In the genomic region with DNA sequence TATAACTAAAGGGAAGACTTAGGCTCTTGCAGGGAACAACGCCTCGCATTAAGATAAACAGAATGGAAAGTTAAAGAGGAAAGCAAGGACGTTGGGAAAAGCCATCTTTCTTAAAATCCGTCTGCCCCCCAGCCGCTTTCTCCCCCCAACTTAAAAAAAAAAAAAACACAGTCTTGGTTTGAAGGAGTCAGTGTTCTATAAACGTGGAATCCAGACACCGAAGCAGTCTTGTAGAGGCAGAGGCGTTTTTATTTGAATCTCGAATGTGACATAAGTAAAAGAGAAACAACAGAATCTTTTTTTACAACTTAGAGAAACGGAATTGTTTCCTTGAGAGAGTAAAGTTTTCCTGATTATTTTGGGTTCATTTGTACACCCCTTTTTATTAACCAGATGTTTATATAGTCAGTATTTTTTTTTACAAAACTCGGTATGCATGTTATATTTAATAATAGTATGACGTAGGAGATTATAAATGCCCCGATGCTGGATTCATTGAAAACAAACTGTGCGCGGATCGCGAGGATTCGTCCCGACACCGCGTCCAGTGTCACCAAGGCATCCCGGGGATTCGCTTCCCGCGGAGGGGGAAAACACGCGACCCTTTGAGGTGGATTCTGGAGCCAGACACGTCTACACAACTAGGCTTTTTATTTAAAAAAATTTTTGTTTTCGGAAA, we compare ENCODE assay signal across 8 cellular contexts. TPM values are rescaled to one million over a fixed set of nuclear protein-coding genes. Genes with fewer than 3 reads are reported as not detected.
DNase-seq lines count a peak whose midpoint lies in the region; ATAC-seq and TF ChIP-seq lines count a peak whose summit lies in the region.

No MANE protein-coding gene starts in this region.

- no peak for ATAC-seq in HG03280 (IDR thresholded peaks at IDR 0.05; ENCODE audit: unreplicated experiment)

- peaks cover 36% of the 10 kb centered on the region for H3K4me1 ChIP-seq in DOHH2 (ENCODE audit: control insufficient read depth, low read length)
- H3K4me1 ChIP-seq in breast epithelium: no peaks in the 10 kb centered on the region
- peaks cover 0 to 24% (median 17%) of the 10 kb centered on the region in 4 donors for H3K4me1 ChIP-seq in transverse colon

- H3K9me3 ChIP-seq in DOHH2 (ENCODE audit: control insufficient read depth, insufficient read depth, low read length) (no peaks in the 10 kb centered on the region), MG63 (no peaks in the 10 kb centered on the region), breast epithelium (no peaks in the 10 kb centered on the region), transverse colon (no peaks in the 10 kb centered on the region)

- in situ Hi-C loops in transverse colon (cut with MboI; ENCODE audit: low pct_ligation_motif_present in 1 of 4, low pct_unique_long_range_greater_than_20kb in 1 of 4, low sequenced_read_pairs in 3 of 4): loop anchor here in 2 of 4 donors (10.0 to 25.0 kb wide), 2 partner anchors 198 to 365 kb away; a partner anchor contains a TSS

- H3K36me3 ChIP-seq in DOHH2 (ENCODE audit: control insufficient read depth, low read length): peaks cover 37% of the 10 kb centered on the region
- no peaks in the 10 kb centered on the region for H3K36me3 ChIP-seq in MG63
- no peaks in the 10 kb centered on the region for H3K36me3 ChIP-seq in breast epithelium
- H3K36me3 ChIP-seq in transverse colon: no peaks in the 10 kb centered on the region

- intact Hi-C loops in breast epithelium (cut with DNase I; ENCODE audit: low total_unique reads): no loop called here
- intact Hi-C loops in lower leg skin (cut with DNase I; ENCODE audit: low total_unique reads): no loop called here
- intact Hi-C loops in transverse colon (cut with DNase I; ENCODE audit: low total_unique reads): loop anchor here (5.0 to 10.0 kb wide), 4 partner anchors 48 to 838 kb away; a partner anchor contains a TSS

- H4K20me1 ChIP-seq in DOHH2 (ENCODE audit: control insufficient read depth, insufficient read depth, low read depth, low read length): no peaks in the 10 kb centered on the region; the same call in 1 of the 2 replicates

- H3K27ac ChIP-seq in DOHH2 (ENCODE audit: low read depth, low read length) (peak overlapping the region; percentile 93), breast epithelium (peak overlapping the region in 1 of 2 donors; percentile 82), transverse colon (peak overlapping the region; percentile 91 to 95 (median 93))

- no peaks in the 10 kb centered on the region; the same call in 1 of the 2 replicates for H3K9me2 ChIP-seq in DOHH2 (replicated peaks; ENCODE audit: control insufficient read depth, low read length)

- no peak for TF ChIP-seq CTCF in DOHH2 (IDR thresholded peaks at IDR 0.05; ENCODE audit: low read depth, low read length, poor library complexity, severe bottlenecking)
- TF ChIP-seq CTCF in breast epithelium (IDR thresholded peaks at IDR 0.05): no peak
- TF ChIP-seq CTCF in lower leg skin (IDR thresholded peaks at IDR 0.05): no peak
- no peak for TF ChIP-seq CTCF in transverse colon (IDR thresholded peaks at IDR 0.05)

- H3K4me3 ChIP-seq in DOHH2 (ENCODE audit: low read length): peak overlapping the region; percentile 91
- H3K4me3 ChIP-seq in MG63: peak overlapping the region; percentile 73
- H3K4me3 ChIP-seq in breast epithelium: peak overlapping the region; percentile 71 to 83 (median 75)
- peak overlapping the region; percentile 87 for H3K4me3 ChIP-seq in lower leg skin (ENCODE audit: low read depth, poor library complexity, severe bottlenecking)
- H3K4me3 ChIP-seq in transverse colon: peak overlapping the region; percentile 40 to 97 (median 86)

- peaks cover 69% of the 10 kb centered on the region for H3K79me2 ChIP-seq in DOHH2 (ENCODE audit: control insufficient read depth, low read length)

- peak overlapping the region; percentile 85 for H3K4me2 ChIP-seq in DOHH2 (ENCODE audit: low read length)

- WGBS in lower leg skin, 2 donors: 0% methylated on average over 29 of the region's 29 CpGs
- 1% methylated on average over 28 to 29 of the region's 29 CpGs for WGBS in transverse colon (ENCODE audit: low coverage in 1 of 2), 2 donors

- TF ChIP-seq POLR2A in breast epithelium (IDR thresholded peaks at IDR 0.05) (no peak), lower leg skin (IDR thresholded peaks at IDR 0.05) (no peak), transverse colon (IDR thresholded peaks at IDR 0.05) (no peak)

- peaks cover 22% of the 10 kb centered on the region for H3F3A ChIP-seq in DOHH2 (ENCODE audit: control insufficient read depth, insufficient read depth)

- TF ChIP-seq EP300 in transverse colon (IDR thresholded peaks at IDR 0.05; ENCODE audit: low read depth): no peak

- no peak for DNase-seq in MG63
- DNase-seq in breast epithelium (ENCODE audit: low spot score in 2 of 2): no peak
- no peak for DNase-seq in lower leg skin (ENCODE audit: low spot score in 2 of 2)
- peak; percentile 36 for DNase-seq in transverse colon
- no peak for DNase-seq in NCI-H187 treated with DMSO at 0.1 percent for 48 hours (lab: John Stamatoyannopoulos, UW)
- DNase-seq in NCI-H1694 treated with DMSO at 0.1 percent for 48 hours (lab: John Stamatoyannopoulos, UW): no peak

- H3K27me3 ChIP-seq in DOHH2 (ENCODE audit: control insufficient read depth, low read length) (peaks cover 7% of the 10 kb centered on the region), MG63 (no peaks in the 10 kb centered on the region), breast epithelium (no peaks in the 10 kb centered on the region), transverse colon (peaks cover 7% of the 10 kb centered on the region)

RNA-seq across cellular contexts. Expression of a gene that starts 6.8 kb away (rescaled TPM):
- total RNA-seq in MG63 (2014; rRNA removed; shearing (Covaris generic); ENCODE audit: low replicate concordance): 2.0 and 2.4 TPM in 2 replicates
- total RNA-seq in breast epithelium (1 to 10 TPM; 6.6 to 9.9 (median 6.6) TPM), lower leg skin (10 to 100 TPM; 16.5 to 25.6 (median 20.9) TPM), transverse colon (10 to 100 TPM; 12.3 to 50.9 (median 26.4) TPM)
